In the genomic region with DNA sequence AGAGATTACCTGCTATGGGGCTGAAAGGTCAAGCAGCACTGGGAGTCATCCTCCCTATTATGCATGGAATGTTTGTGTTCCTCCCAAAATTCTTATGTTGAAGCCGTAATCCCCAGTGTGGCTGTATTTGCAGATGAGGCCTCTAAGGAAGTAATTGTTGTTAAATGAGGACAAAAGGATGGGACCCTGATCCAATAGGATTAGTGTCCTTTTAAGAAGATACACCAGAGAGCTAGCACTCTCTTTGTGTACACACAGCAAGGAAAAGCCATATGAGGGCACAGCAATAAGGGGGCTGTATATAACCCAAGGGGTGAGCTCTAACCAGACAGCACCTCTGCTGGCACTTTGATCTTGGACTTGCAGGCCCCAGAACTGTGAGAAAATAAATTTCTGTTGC, we compare ENCODE assay signal across 2 cellular contexts.
TF ChIP-seq lines count a peak whose summit lies in the region.

No MANE protein-coding gene starts in this region.

TF ChIP-seq in GM23338, 12 proteins besides CTCF, POLR2A, EP300 and RAD21 (continued from another document):
- no peak for TF ChIP-seq STAT1 (IDR thresholded peaks at IDR 0.05; ENCODE audit: unreplicated experiment)
- TF ChIP-seq, protein P1, sequence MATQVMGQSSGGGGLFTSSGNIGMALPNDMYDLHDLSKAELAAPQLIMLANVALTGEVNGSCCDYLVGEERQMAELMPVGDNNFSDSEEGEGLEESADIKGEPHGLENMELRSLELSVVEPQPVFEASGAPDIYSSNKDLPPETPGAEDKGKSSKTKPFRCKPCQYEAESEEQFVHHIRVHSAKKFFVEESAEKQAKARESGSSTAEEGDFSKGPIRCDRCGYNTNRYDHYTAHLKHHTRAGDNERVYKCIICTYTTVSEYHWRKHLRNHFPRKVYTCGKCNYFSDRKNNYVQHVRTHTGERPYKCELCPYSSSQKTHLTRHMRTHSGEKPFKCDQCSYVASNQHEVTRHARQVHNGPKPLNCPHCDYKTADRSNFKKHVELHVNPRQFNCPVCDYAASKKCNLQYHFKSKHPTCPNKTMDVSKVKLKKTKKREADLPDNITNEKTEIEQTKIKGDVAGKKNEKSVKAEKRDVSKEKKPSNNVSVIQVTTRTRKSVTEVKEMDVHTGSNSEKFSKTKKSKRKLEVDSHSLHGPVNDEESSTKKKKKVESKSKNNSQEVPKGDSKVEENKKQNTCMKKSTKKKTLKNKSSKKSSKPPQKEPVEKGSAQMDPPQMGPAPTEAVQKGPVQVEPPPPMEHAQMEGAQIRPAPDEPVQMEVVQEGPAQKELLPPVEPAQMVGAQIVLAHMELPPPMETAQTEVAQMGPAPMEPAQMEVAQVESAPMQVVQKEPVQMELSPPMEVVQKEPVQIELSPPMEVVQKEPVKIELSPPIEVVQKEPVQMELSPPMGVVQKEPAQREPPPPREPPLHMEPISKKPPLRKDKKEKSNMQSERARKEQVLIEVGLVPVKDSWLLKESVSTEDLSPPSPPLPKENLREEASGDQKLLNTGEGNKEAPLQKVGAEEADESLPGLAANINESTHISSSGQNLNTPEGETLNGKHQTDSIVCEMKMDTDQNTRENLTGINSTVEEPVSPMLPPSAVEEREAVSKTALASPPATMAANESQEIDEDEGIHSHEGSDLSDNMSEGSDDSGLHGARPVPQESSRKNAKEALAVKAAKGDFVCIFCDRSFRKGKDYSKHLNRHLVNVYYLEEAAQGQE (IDR thresholded peaks at IDR 0.05; ENCODE audit: unreplicated experiment): no peak
- TF ChIP-seq EZH2 (IDR thresholded peaks at IDR 0.05; ENCODE audit: low read depth, unreplicated experiment): no peak
- TF ChIP-seq CREB1 (CRISPR knock-in tag; IDR thresholded peaks at IDR 0.05; ENCODE audit: low read depth): no peak
- no peak for TF ChIP-seq POLR2AphosphoS5 (IDR thresholded peaks at IDR 0.05; ENCODE audit: low read depth)
- no peak for TF ChIP-seq EZH2phosphoT487 (IDR thresholded peaks at IDR 0.05; ENCODE audit: unreplicated experiment)
- TF ChIP-seq JUNB (IDR thresholded peaks at IDR 0.05; ENCODE audit: unreplicated experiment): no peak
- no peak for TF ChIP-seq ZNF331 (CRISPR knock-in tag; IDR thresholded peaks at IDR 0.05; ENCODE audit: low read depth)
- TF ChIP-seq ZNF114 (CRISPR knock-in tag; IDR thresholded peaks at IDR 0.05): no peak

TF ChIP-seq in K562, 482 proteins besides CTCF, POLR2A, EP300 and RAD21 (continued from another document):
- TF ChIP-seq CUX1 (CRISPR knock-in tag; IDR thresholded peaks at IDR 0.05) (no peak), CBX2 (IDR thresholded peaks at IDR 0.05; ENCODE audit: insufficient read depth, low read length, poor library complexity, severe bottlenecking) (no peak), MXI1 (IDR thresholded peaks at IDR 0.05; ENCODE audit: low read depth, low read length) (no peak), ZNF24 (IDR thresholded peaks at IDR 0.05) (no peak), ELF4 (CRISPR knock-in tag; IDR thresholded peaks at IDR 0.05) (no peak), ZNF354B (CRISPR knock-in tag; IDR thresholded peaks at IDR 0.05) (no peak), ZBTB7A (IDR thresholded peaks at IDR 0.05; ENCODE audit: borderline replicate concordance, control insufficient read depth, low read depth, low read length) (no peak), NUFIP1 (IDR thresholded peaks at IDR 0.05; ENCODE audit: partially characterized antibody) (no peak), ZNF121 (CRISPR knock-in tag; conservative IDR thresholded peaks at IDR 0.05) (no peak)
- TF ChIP-seq, protein P2, sequence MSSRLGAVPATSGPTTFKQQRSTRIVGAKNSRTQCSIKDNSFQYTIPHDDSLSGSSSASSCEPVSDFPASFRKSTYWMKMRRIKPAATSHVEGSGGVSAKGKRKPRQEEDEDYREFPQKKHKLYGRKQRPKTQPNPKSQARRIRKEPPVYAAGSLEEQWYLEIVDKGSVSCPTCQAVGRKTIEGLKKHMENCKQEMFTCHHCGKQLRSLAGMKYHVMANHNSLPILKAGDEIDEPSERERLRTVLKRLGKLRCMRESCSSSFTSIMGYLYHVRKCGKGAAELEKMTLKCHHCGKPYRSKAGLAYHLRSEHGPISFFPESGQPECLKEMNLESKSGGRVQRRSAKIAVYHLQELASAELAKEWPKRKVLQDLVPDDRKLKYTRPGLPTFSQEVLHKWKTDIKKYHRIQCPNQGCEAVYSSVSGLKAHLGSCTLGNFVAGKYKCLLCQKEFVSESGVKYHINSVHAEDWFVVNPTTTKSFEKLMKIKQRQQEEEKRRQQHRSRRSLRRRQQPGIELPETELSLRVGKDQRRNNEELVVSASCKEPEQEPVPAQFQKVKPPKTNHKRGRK (tag; IDR thresholded peaks at IDR 0.05): no peak
- TF ChIP-seq, protein P1 (CRISPR knock-in tag; IDR thresholded peaks at IDR 0.05; ENCODE audit: low read depth): no peak
